ENCODE assay signal across 18 cellular contexts in genomic region chr9:131994364-131995110, GRCh38.
"Had no signal": no experiment of that assay in that cellular context is flagged by ENCODE, and none has a peak within 500 bp of the region (broad histone marks: within the 10 kb centered on the region; RNA-seq: fewer than 3 reads in every experiment).

No MANE protein-coding gene starts in this region.

- H3K4me1 ChIP-seq: neural progenitor cell, thyroid gland had no signal

- H3K27me3 ChIP-seq: dorsolateral prefrontal cortex, heart left ventricle, neural progenitor cell, ovary, suprapubic skin, thyroid gland had no signal

- H3K4me3 ChIP-seq: dorsolateral prefrontal cortex, heart left ventricle, neural progenitor cell, ovary, suprapubic skin, thyroid gland had no signal

- H3K36me3 ChIP-seq: neural progenitor cell, ovary, thyroid gland had no signal

- H3K9me3 ChIP-seq: heart left ventricle, ovary, suprapubic skin, thyroid gland had no signal

- ATAC-seq: heart left ventricle; left lobe of liver; natural killer cell; right cardiac atrium; stimulated activated effector memory CD8-positive, alpha-beta T cell treated with anti-CD3 and anti-CD28 coated beads, Interleukin-12 subunit alpha, Interleukin-12 subunit beta, amount 100 ng/mL, for 72 hours; stimulated activated naive CD8-positive, alpha-beta T cell treated with anti-CD3 and anti-CD28 coated beads, Interleukin-15, Interleukin-2, amounts not matched to agents 100 U/mL and 50 U/mL, for 24 hours had no signal

- DNase-seq: cortex of kidney; dorsolateral prefrontal cortex; effector CD8-positive, alpha-beta T cell; foreskin melanocyte; heart left ventricle; hippocampal formation; natural killer cell; nucleus accumbens; ovary; right cardiac atrium; stimulated activated CD4-positive, alpha-beta T cell treated with anti-CD3 and anti-CD28 coated beads, Interleukin-4, amount 100 ng/mL, for 1 hour; stimulated activated CD8-positive, alpha-beta memory T cell treated with anti-CD3 and anti-CD28 coated beads, Interleukin-4, amount 100 ng/mL, for 48 hours; stimulated activated naive CD8-positive, alpha-beta T cell treated with anti-CD3 and anti-CD28 coated beads, Interleukin-15, Interleukin-2, amounts not matched to agents 100 U/mL and 50 U/mL, for 24 hours; thyroid gland had no signal
